In genomic region chr5:52817818-52818217, GRCh38 we compare ENCODE assay signal across 31 cellular contexts.
"Had no signal": no experiment of that assay in that cellular context is flagged by ENCODE, and none has a peak within 500 bp of the region (broad histone marks: within the 10 kb centered on the region; RNA-seq: fewer than 3 reads in every experiment).

No MANE protein-coding gene starts in this region.

- DNase-seq: activated CD4-positive, alpha-beta T cell treated with anti-CD3 and anti-CD28 coated beads for 1 hour; activated CD4-positive, alpha-beta T cell treated with anti-CD3 and anti-CD28 coated beads for 48 hours; activated CD4-positive, CD25-positive, alpha-beta regulatory T cell; activated CD8-positive, alpha-beta T cell treated with anti-CD3 and anti-CD28 coated beads for 36 hours; activated effector memory CD4-positive, alpha-beta T cell treated with anti-CD3 and anti-CD28 coated beads, Interleukin-2, amount 50 U/mL, for 16 hours; activated naive CD4-positive, alpha-beta T cell; activated naive CD4-positive, alpha-beta T cell treated with anti-CD3 and anti-CD28 coated beads, Interleukin-2, amount 50 U/mL, for 16 hours; activated naive CD8-positive, alpha-beta T cell treated with anti-CD3 and anti-CD28 coated beads for 36 hours; activated T-cell treated with anti-CD3 and anti-CD28 coated beads, Interleukin-2, amount 50 U/mL, for 1 hour; activated T-cell treated with anti-CD3 and anti-CD28 coated beads, Interleukin-2, amount 50 U/mL, for 72 hours; amniotic stem cell; aorta; Karpas-422; KBM-7; MG63; NCI-H1048; NCI-H1105 treated with DMSO at 0.1 percent for 48 hours; NCI-H1436; NCI-H1694; NCI-H1930; NCI-H2081 treated with DMSO at 0.1 percent for 48 hours; NCI-H226; NCI-H446 treated with DMSO at 0.1 percent for 48 hours; NCI-H524; NCI-H82; SHP77; SJCRH30; T1000; WERI-Rb-1 had no signal

- H3K27ac ChIP-seq: cardiac muscle cell, SJCRH30, SK-N-MC, WERI-Rb-1 had no signal

- H3K9me3 ChIP-seq: MG63, SJCRH30 had no signal

- H3K4me3 ChIP-seq: cardiac muscle cell, MG63, SJCRH30, SK-N-MC had no signal

- H3K36me3 ChIP-seq: cardiac muscle cell, MG63, SJCRH30, WERI-Rb-1 had no signal

- H3K27me3 ChIP-seq: cardiac muscle cell, MG63, SJCRH30 had no signal
